ENCODE assay signal across 9 cellular contexts in genomic region chr1:10415211-10415930, GRCh38. TPM values are rescaled to one million over a fixed set of nuclear protein-coding genes. Genes with fewer than 3 reads are reported as not detected.
DNase-seq lines count a peak whose midpoint lies in the region; ATAC-seq and TF ChIP-seq lines count a peak whose summit lies in the region.
"Had no signal": no experiment of that assay in that cellular context is flagged by ENCODE, and none has a peak within 500 bp of the region (broad histone marks: within the 10 kb centered on the region; RNA-seq: fewer than 3 reads in every experiment).

No MANE protein-coding gene starts in this region.

- ATAC-seq in activated CD8-positive, alpha-beta memory T cell treated with anti-CD3 and anti-CD28 coated beads, Interleukin-2, amount 10 ng/mL, durations not matched to agents 7 days and 5 days = peak; percentile 70
- ATAC-seq in activated CD8-positive, alpha-beta T cell treated with anti-CD3 and anti-CD28 coated beads for 36 hours = peak; percentile 49
- ATAC-seq in right cardiac atrium = peak; percentile 62 to 68

- no peak overlapping the region for H3K4me3 Mint-ChIP-seq in activated CD8-positive, alpha-beta memory T cell treated with anti-CD3 and anti-CD28 coated beads, Interleukin-2, amount 10 ng/mL, durations not matched to agents 7 days and 5 days
- H3K4me3 Mint-ChIP-seq in activated CD8-positive, alpha-beta T cell treated with anti-CD3 and anti-CD28 coated beads for 36 hours = no peak overlapping the region

- peaks cover 7% of the 10 kb centered on the region for H3K4me1 Mint-ChIP-seq in activated CD8-positive, alpha-beta memory T cell treated with anti-CD3 and anti-CD28 coated beads, Interleukin-2, amount 10 ng/mL, durations not matched to agents 7 days and 5 days
- H3K4me1 Mint-ChIP-seq in activated CD8-positive, alpha-beta T cell treated with anti-CD3 and anti-CD28 coated beads for 36 hours (ENCODE audit: low read depth) = peaks cover 4% of the 10 kb centered on the region

- no peak overlapping the region for H3K4me3 ChIP-seq in right cardiac atrium (ENCODE audit: low read length)
- H3K4me3 ChIP-seq in thymus (ENCODE audit: low read length) = no peak overlapping the region
- H3K4me3 ChIP-seq: pancreas had no signal

- peaks cover 60% of the 10 kb centered on the region for H3K36me3 ChIP-seq in thymus (ENCODE audit: control insufficient read depth, insufficient read depth)

- intact Hi-C loops in activated CD8-positive, alpha-beta T cell treated with anti-CD3 and anti-CD28 coated beads for 36 hours (cut with micrococcal nuclease) = no loop called here
- intact Hi-C loops in right cardiac atrium (cut with DNase I) = no loop called here

- peak overlapping the region; percentile 78 for H3K27ac Mint-ChIP-seq in activated CD8-positive, alpha-beta memory T cell treated with anti-CD3 and anti-CD28 coated beads, Interleukin-2, amount 10 ng/mL, durations not matched to agents 7 days and 5 days
- peak overlapping the region; percentile 87 for H3K27ac Mint-ChIP-seq in activated CD8-positive, alpha-beta T cell treated with anti-CD3 and anti-CD28 coated beads for 36 hours

- in situ Hi-C loops in GM13976 (cut with MboI; ENCODE audit: low sequenced_read_pairs, unreplicated experiment) = no loop called here

- WGBS in right cardiac atrium = 75% methylated on average over 6 of the region's 6 CpGs
- WGBS in thymus = 38% methylated on average over 6 of the region's 6 CpGs

- no peaks in the 10 kb centered on the region for H3K4me1 ChIP-seq in right cardiac atrium (ENCODE audit: control insufficient read depth, insufficient read depth, low read length)
- H3K4me1 ChIP-seq in thymus (ENCODE audit: control insufficient read depth, insufficient read depth, low read length) = no peaks in the 10 kb centered on the region
- H3K4me1 ChIP-seq: pancreas had no signal

- no peaks in the 10 kb centered on the region for H3K27me3 ChIP-seq in right cardiac atrium (ENCODE audit: control insufficient read depth, insufficient read depth)
- no peaks in the 10 kb centered on the region for H3K27me3 ChIP-seq in thymus (ENCODE audit: control insufficient read depth, insufficient read depth)
- H3K27me3 ChIP-seq: pancreas had no signal

- H3K9me3 Mint-ChIP-seq in activated CD8-positive, alpha-beta memory T cell treated with anti-CD3 and anti-CD28 coated beads, Interleukin-2, amount 10 ng/mL, durations not matched to agents 7 days and 5 days (ENCODE audit: low read depth) = no peaks in the 10 kb centered on the region
- no peaks in the 10 kb centered on the region for H3K9me3 Mint-ChIP-seq in activated CD8-positive, alpha-beta T cell treated with anti-CD3 and anti-CD28 coated beads for 36 hours

- POLR2A ChIA-PET in activated CD8-positive, alpha-beta T cell treated with anti-CD3 and anti-CD28 coated beads for 36 hours (lab: Charles Lee) = interaction anchor here (1.3 kb wide), 1 partner anchor 16 kb away, joined by 6 read pairs; the partner anchor contains the start of gene PGD

- H3K9me3 ChIP-seq in right cardiac atrium (ENCODE audit: control insufficient read depth, low read length) (no peaks in the 10 kb centered on the region), thymus (ENCODE audit: control insufficient read depth) (peaks cover 2% of the 10 kb centered on the region)
- H3K9me3 ChIP-seq: pancreas had no signal

- CTCF ChIA-PET in activated CD8-positive, alpha-beta memory T cell treated with anti-CD3 and anti-CD28 coated beads, Interleukin-2, amount 10 ng/mL, durations not matched to agents 7 days and 5 days (lab: Charles Lee) = interaction anchor here (0.8 to 1.6 kb wide), 5 partner anchors 13 to 206 kb away, joined by 3 to 6 read pairs (median 4); partner anchors contain the start of gene CENPS
- CTCF ChIA-PET in activated CD8-positive, alpha-beta T cell treated with anti-CD3 and anti-CD28 coated beads for 36 hours (lab: Charles Lee) = interaction anchor here (1.6 to 2.1 kb wide), 2 partner anchors 15 to 16 kb away, joined by 5 to 8 read pairs; partner anchors contain the start of gene CENPS

- H3K27ac ChIP-seq in right cardiac atrium (ENCODE audit: low read length) (no peak overlapping the region), thymus (ENCODE audit: low read depth) (peak overlapping the region; percentile 36)

- no peaks in the 10 kb centered on the region for H3K27me3 Mint-ChIP-seq in activated CD8-positive, alpha-beta memory T cell treated with anti-CD3 and anti-CD28 coated beads, Interleukin-2, amount 10 ng/mL, durations not matched to agents 7 days and 5 days
- H3K27me3 Mint-ChIP-seq in activated CD8-positive, alpha-beta T cell treated with anti-CD3 and anti-CD28 coated beads for 36 hours = no peaks in the 10 kb centered on the region

- no peak for TF ChIP-seq CTCF in activated CD8-positive, alpha-beta T cell treated with anti-CD3 and anti-CD28 coated beads for 36 hours (IDR thresholded peaks at IDR 0.05)
- TF ChIP-seq CTCF in GM10266 (IDR thresholded peaks at IDR 0.05; ENCODE audit: control insufficient read depth, insufficient read depth, low read depth, missing control alignments) = no peak
- TF ChIP-seq CTCF in GM13976 (IDR thresholded peaks at IDR 0.05; ENCODE audit: borderline replicate concordance, control extremely low read depth, extremely low read depth, insufficient read depth, missing control alignments) = no peak

- no peak for DNase-seq in activated CD8-positive, alpha-beta memory T cell treated with anti-CD3 and anti-CD28 coated beads, Interleukin-2, amount 10 ng/mL, durations not matched to agents 7 days and 5 days
- DNase-seq in activated CD8-positive, alpha-beta memory T cell treated with anti-CD3 and anti-CD28 coated beads, Interleukin-2, amount 50 U/mL, for 48 hours = no peak
- no peak for DNase-seq in activated CD8-positive, alpha-beta T cell treated with anti-CD3 and anti-CD28 coated beads for 36 hours
- DNase-seq in right cardiac atrium = peak in 2 of 3 donors; percentile 25 to 55
- no peak for DNase-seq in NCI-H2029 treated with DMSO at 0.1 percent for 48 hours (lab: John Stamatoyannopoulos, UW)
- DNase-seq in GM10266 (ENCODE audit: extremely low spot score) = no peak
- no peak for DNase-seq in GM13976 (ENCODE audit: low spot score)
- DNase-seq: pancreas had no signal

- peaks cover 64% of the 10 kb centered on the region for H3K36me3 Mint-ChIP-seq in activated CD8-positive, alpha-beta memory T cell treated with anti-CD3 and anti-CD28 coated beads, Interleukin-2, amount 10 ng/mL, durations not matched to agents 7 days and 5 days
- peaks cover 62% of the 10 kb centered on the region for H3K36me3 Mint-ChIP-seq in activated CD8-positive, alpha-beta T cell treated with anti-CD3 and anti-CD28 coated beads for 36 hours (ENCODE audit: low read depth)

RNA-seq across cellular contexts. Expression of gene CENPS, which starts 14.9 kb away (rescaled TPM):
- total RNA-seq in activated CD8-positive, alpha-beta memory T cell treated with anti-CD3 and anti-CD28 coated beads, Interleukin-2, amount 10 ng/mL, durations not matched to agents 7 days and 5 days = 10 to 100 TPM; 14.8 to 18.6 TPM
- 10 to 100 TPM; 18.3 to 19.4 TPM for total RNA-seq in activated CD8-positive, alpha-beta T cell treated with anti-CD3 and anti-CD28 coated beads for 36 hours
- 1 to 10 TPM; 5.2 to 9.7 (median 7.7) TPM for total RNA-seq in right cardiac atrium
- 9.2 TPM for polyA plus RNA-seq in right cardiac atrium
- polyA plus RNA-seq in thymus = 17.2 TPM

RNA-seq across cellular contexts. Expression of gene PGD, which starts 16.5 kb away (rescaled TPM):
- 100 to 1,000 TPM in 1 of 2 experiments, 10 to 100 TPM in 1; 74.9 to 128 TPM for total RNA-seq in activated CD8-positive, alpha-beta memory T cell treated with anti-CD3 and anti-CD28 coated beads, Interleukin-2, amount 10 ng/mL, durations not matched to agents 7 days and 5 days
- 100 to 1,000 TPM; 126 to 130 TPM for total RNA-seq in activated CD8-positive, alpha-beta T cell treated with anti-CD3 and anti-CD28 coated beads for 36 hours
- total RNA-seq in right cardiac atrium = 10 to 100 TPM; 30.8 to 38.8 (median 36.2) TPM
- 25.8 TPM for polyA plus RNA-seq in right cardiac atrium
- 48.9 TPM for polyA plus RNA-seq in thymus

RNA-seq across cellular contexts. Expression of gene CORT, which starts 34.5 kb away (rescaled TPM):
- total RNA-seq in activated CD8-positive, alpha-beta memory T cell treated with anti-CD3 and anti-CD28 coated beads, Interleukin-2, amount 10 ng/mL, durations not matched to agents 7 days and 5 days = under 1 TPM in 1 of 2 experiments, not detected in 1; 0.73 TPM
- total RNA-seq in activated CD8-positive, alpha-beta T cell treated with anti-CD3 and anti-CD28 coated beads for 36 hours = under 1 TPM in 1 of 2 experiments, not detected in 1; 0.34 TPM
- total RNA-seq in right cardiac atrium = under 1 TPM in 1 of 4 donors, not detected in 3; 0.35 TPM
- polyA plus RNA-seq in right cardiac atrium (0.16 TPM), thymus (0.71 TPM)

RNA-seq across cellular contexts. Expression of gene DFFA, which starts 57.0 kb away (rescaled TPM):
- total RNA-seq in activated CD8-positive, alpha-beta memory T cell treated with anti-CD3 and anti-CD28 coated beads, Interleukin-2, amount 10 ng/mL, durations not matched to agents 7 days and 5 days = 10 to 100 TPM; 40.9 to 45.1 TPM
- 10 to 100 TPM; 76.7 to 81.8 TPM for total RNA-seq in activated CD8-positive, alpha-beta T cell treated with anti-CD3 and anti-CD28 coated beads for 36 hours
- total RNA-seq in right cardiac atrium = 10 to 100 TPM; 25.8 to 31.3 (median 28.9) TPM
- polyA plus RNA-seq in right cardiac atrium (17.0 TPM), thymus (13.1 TPM)

RNA-seq across cellular contexts. Expression of gene PEX14, which starts 59.4 kb away (rescaled TPM):
- total RNA-seq in activated CD8-positive, alpha-beta memory T cell treated with anti-CD3 and anti-CD28 coated beads, Interleukin-2, amount 10 ng/mL, durations not matched to agents 7 days and 5 days = 10 to 100 TPM; 24.4 to 27.5 TPM
- total RNA-seq in activated CD8-positive, alpha-beta T cell treated with anti-CD3 and anti-CD28 coated beads for 36 hours = 10 to 100 TPM; 18.0 to 18.5 TPM
- total RNA-seq in right cardiac atrium = 10 to 100 TPM; 17.5 to 22.9 (median 20.8) TPM
- polyA plus RNA-seq in right cardiac atrium (24.6 TPM), thymus (16.1 TPM)

Comparison
In these comparisons a context has a peak if more than half of its experiments do, and no peak if none do; other contexts are left out.
1. DNase-seq: peak in right cardiac atrium (2 of 3); none in activated CD8-positive, alpha-beta memory T cell treated with anti-CD3 and anti-CD28 coated beads, Interleukin-2, amount 10 ng/mL, durations not matched to agents 7 days and 5 days (single experiment), activated CD8-positive, alpha-beta memory T cell treated with anti-CD3 and anti-CD28 coated beads, Interleukin-2, amount 50 U/mL, for 48 hours (single experiment), activated CD8-positive, alpha-beta T cell treated with anti-CD3 and anti-CD28 coated beads for 36 hours (single experiment), NCI-H2029 treated with DMSO at 0.1 percent for 48 hours (single experiment), GM10266 (single experiment) and GM13976 (single experiment).
2. Peak in every context shown above with its lines, with median percentiles within 50 percentile points of each other: ATAC-seq.